1 cellular context compared by ENCODE assay signal in genomic region chr10:60485025-60485424, GRCh38.
TF ChIP-seq lines count a peak whose summit lies in the region.

No MANE protein-coding gene starts in this region.

TF ChIP-seq in GM23338, 12 proteins besides CTCF, POLR2A, EP300 and RAD21 (continued from another document):
- TF ChIP-seq, protein P1, sequence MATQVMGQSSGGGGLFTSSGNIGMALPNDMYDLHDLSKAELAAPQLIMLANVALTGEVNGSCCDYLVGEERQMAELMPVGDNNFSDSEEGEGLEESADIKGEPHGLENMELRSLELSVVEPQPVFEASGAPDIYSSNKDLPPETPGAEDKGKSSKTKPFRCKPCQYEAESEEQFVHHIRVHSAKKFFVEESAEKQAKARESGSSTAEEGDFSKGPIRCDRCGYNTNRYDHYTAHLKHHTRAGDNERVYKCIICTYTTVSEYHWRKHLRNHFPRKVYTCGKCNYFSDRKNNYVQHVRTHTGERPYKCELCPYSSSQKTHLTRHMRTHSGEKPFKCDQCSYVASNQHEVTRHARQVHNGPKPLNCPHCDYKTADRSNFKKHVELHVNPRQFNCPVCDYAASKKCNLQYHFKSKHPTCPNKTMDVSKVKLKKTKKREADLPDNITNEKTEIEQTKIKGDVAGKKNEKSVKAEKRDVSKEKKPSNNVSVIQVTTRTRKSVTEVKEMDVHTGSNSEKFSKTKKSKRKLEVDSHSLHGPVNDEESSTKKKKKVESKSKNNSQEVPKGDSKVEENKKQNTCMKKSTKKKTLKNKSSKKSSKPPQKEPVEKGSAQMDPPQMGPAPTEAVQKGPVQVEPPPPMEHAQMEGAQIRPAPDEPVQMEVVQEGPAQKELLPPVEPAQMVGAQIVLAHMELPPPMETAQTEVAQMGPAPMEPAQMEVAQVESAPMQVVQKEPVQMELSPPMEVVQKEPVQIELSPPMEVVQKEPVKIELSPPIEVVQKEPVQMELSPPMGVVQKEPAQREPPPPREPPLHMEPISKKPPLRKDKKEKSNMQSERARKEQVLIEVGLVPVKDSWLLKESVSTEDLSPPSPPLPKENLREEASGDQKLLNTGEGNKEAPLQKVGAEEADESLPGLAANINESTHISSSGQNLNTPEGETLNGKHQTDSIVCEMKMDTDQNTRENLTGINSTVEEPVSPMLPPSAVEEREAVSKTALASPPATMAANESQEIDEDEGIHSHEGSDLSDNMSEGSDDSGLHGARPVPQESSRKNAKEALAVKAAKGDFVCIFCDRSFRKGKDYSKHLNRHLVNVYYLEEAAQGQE (IDR thresholded peaks at IDR 0.05; ENCODE audit: unreplicated experiment), result no peak
- TF ChIP-seq, protein P2, sequence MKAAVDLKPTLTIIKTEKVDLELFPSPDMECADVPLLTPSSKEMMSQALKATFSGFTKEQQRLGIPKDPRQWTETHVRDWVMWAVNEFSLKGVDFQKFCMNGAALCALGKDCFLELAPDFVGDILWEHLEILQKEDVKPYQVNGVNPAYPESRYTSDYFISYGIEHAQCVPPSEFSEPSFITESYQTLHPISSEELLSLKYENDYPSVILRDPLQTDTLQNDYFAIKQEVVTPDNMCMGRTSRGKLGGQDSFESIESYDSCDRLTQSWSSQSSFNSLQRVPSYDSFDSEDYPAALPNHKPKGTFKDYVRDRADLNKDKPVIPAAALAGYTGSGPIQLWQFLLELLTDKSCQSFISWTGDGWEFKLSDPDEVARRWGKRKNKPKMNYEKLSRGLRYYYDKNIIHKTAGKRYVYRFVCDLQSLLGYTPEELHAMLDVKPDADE (IDR thresholded peaks at IDR 0.05), result no peak
- TF ChIP-seq ZNF462 (CRISPR knock-in tag; IDR thresholded peaks at IDR 0.05), result no peak
